In genomic region chr9:72362118-72362531, GRCh38 we compare ENCODE assay signal across 8 cellular contexts. TPM values are rescaled to one million over a fixed set of nuclear protein-coding genes. Genes with fewer than 3 reads are reported as not detected.
DNase-seq lines count a peak whose midpoint lies in the region; ATAC-seq, FAIRE-seq and TF ChIP-seq lines count a peak whose summit lies in the region.

No MANE protein-coding gene starts in this region.

- no peak overlapping the region for H3K27ac ChIP-seq in CD4-positive, alpha-beta T cell (ENCODE audit: low read depth, low read length)
- peak overlapping the region; percentile 100 for H3K27ac ChIP-seq in neural cell (ENCODE audit: low read length)

- no peaks in the 10 kb centered on the region for H3K27me3 ChIP-seq in CD4-positive, alpha-beta T cell (ENCODE audit: control insufficient read depth, insufficient read depth, low read length)
- no peaks in the 10 kb centered on the region for H3K27me3 ChIP-seq in neural cell (ENCODE audit: insufficient read depth, low read depth, low read length)

- H3K79me2 ChIP-seq in neural cell (replicated peaks; ENCODE audit: insufficient read depth, low read length): peaks cover 72% of the 10 kb centered on the region

- intact Hi-C loops in CD4-positive, alpha-beta T cell (cut with DNase I, micrococcal nuclease): loop anchor here (5.0 to 10.0 kb wide), 5 partner anchors 83 to 1947 kb away; partner anchors contain the start of genes CEMIP2 (in 2 of the 2) and KLF9 (in 2 of the 2)

- TF ChIP-seq EP300 in neural cell (conservative IDR thresholded peaks at IDR 0.05; ENCODE audit: poor library complexity, severe bottlenecking): no peak

- peaks cover 9% of the 10 kb centered on the region for H3K36me3 ChIP-seq in neural cell (ENCODE audit: insufficient read depth, low read length)

- H3K27ac Mint-ChIP-seq in CD4-positive, alpha-beta T cell: peak overlapping the region; percentile 99
- peak overlapping the region in 1 of 2 donors; percentile 96 for H3K27ac Mint-ChIP-seq in effector memory CD8-positive, alpha-beta T cell

- no peaks in the 10 kb centered on the region for H3K9me3 ChIP-seq in CD4-positive, alpha-beta T cell (ENCODE audit: control insufficient read depth, low read length)
- H3K9me3 ChIP-seq in neural cell (ENCODE audit: low read length): no peaks in the 10 kb centered on the region

- H3K9me3 Mint-ChIP-seq in CD4-positive, alpha-beta T cell: no peaks in the 10 kb centered on the region
- no peaks in the 10 kb centered on the region for H3K9me3 Mint-ChIP-seq in effector memory CD8-positive, alpha-beta T cell

- POLR2A ChIA-PET in CD4-positive, alpha-beta T cell (lab: Charles Lee): interaction anchor here (0.7 to 1.4 kb wide), 5 partner anchors 10 to 451 kb away, joined by 3 to 7 read pairs (median 4); partner anchors contain the start of genes ABHD17B and C9orf85

- H3K4me1 Mint-ChIP-seq in CD4-positive, alpha-beta T cell (ENCODE audit: low read depth): peaks cover 78% of the 10 kb centered on the region
- H3K4me1 Mint-ChIP-seq in effector memory CD8-positive, alpha-beta T cell (ENCODE audit: low read depth in 2 of 2): peaks cover 38 to 66% of the 10 kb centered on the region in 2 donors

- peak overlapping the region; percentile 98 for H3K9ac ChIP-seq in neural cell (ENCODE audit: low read length)

- H2AFZ ChIP-seq in neural cell (ENCODE audit: low read depth, low read length): no peak overlapping the region

- no peak for TF ChIP-seq RAD21 in neural cell (conservative IDR thresholded peaks at IDR 0.05)

- peak overlapping the region; percentile 81 for H3K4me3 ChIP-seq in neural cell (ENCODE audit: low read length)

- H4K20me1 ChIP-seq in neural cell (ENCODE audit: insufficient read depth): peaks cover 38% of the 10 kb centered on the region

- CTCF ChIA-PET in CD4-positive, alpha-beta T cell (lab: Charles Lee): interaction anchor here (1.0 to 1.8 kb wide), 2 partner anchors 10 to 31 kb away, joined by 3 to 4 read pairs; no protein-coding TSS in a partner anchor

- no peak for TF ChIP-seq CTCF in CD4-positive, alpha-beta T cell (IDR thresholded peaks at IDR 0.05)
- no peak for TF ChIP-seq CTCF in neural cell (IDR thresholded peaks at IDR 0.05; ENCODE audit: poor library complexity, severe bottlenecking)

- no peaks in the 10 kb centered on the region for H3K27me3 Mint-ChIP-seq in CD4-positive, alpha-beta T cell
- H3K27me3 Mint-ChIP-seq in effector memory CD8-positive, alpha-beta T cell: no peaks in the 10 kb centered on the region

- DNase-seq in CD4-positive, alpha-beta T cell: no peak
- DNase-seq in NCI-H226: peak; percentile 19
- no peak for DNase-seq in effector memory CD8-positive, alpha-beta T cell
- no peak for DNase-seq in NCI-H146 treated with DMSO at 0.1 percent for 48 hours (lab: John Stamatoyannopoulos, UW; ENCODE audit: unreplicated experiment)
- DNase-seq in frontal cortex (ENCODE audit: low spot score in 2 of 2): no peak

- ATAC-seq in CD4-positive, alpha-beta T cell (ENCODE audit: poor library complexity): no peak
- ATAC-seq in effector memory CD8-positive, alpha-beta T cell (replicated peaks): no peak
- ATAC-seq in GM18907 (IDR thresholded peaks at IDR 0.05; ENCODE audit: unreplicated experiment) (no peak), HG02642 (IDR thresholded peaks at IDR 0.05; ENCODE audit: poor library complexity, unreplicated experiment) (no peak)

- FAIRE-seq in frontal cortex (lab: Jason Lieb, UNC): no peak

- peaks cover 73% of the 10 kb centered on the region for H3K36me3 Mint-ChIP-seq in CD4-positive, alpha-beta T cell (ENCODE audit: low read depth)
- H3K36me3 Mint-ChIP-seq in effector memory CD8-positive, alpha-beta T cell (ENCODE audit: insufficient read depth): peaks cover 65% of the 10 kb centered on the region

- H3K4me3 Mint-ChIP-seq in CD4-positive, alpha-beta T cell: peak overlapping the region; percentile 99
- peak overlapping the region; percentile 94 for H3K4me3 Mint-ChIP-seq in effector memory CD8-positive, alpha-beta T cell

- peak overlapping the region; percentile 84 for H3K4me2 ChIP-seq in neural cell (ENCODE audit: low read length)

- H3F3A ChIP-seq in neural cell (ENCODE audit: insufficient read depth, low read length, poor library complexity, severe bottlenecking): no peaks in the 10 kb centered on the region

- H3K9me2 ChIP-seq in neural cell (ENCODE audit: insufficient read depth, low read length): no peaks in the 10 kb centered on the region

TF ChIP-seq in neural cell, 6 proteins besides CTCF, POLR2A, EP300 and RAD21:
- no peak for TF ChIP-seq MXI1 (conservative IDR thresholded peaks at IDR 0.05; ENCODE audit: poor library complexity, severe bottlenecking)
- no peak for TF ChIP-seq SMC3 (conservative IDR thresholded peaks at IDR 0.05; ENCODE audit: poor library complexity)
- no peak for TF ChIP-seq EZH2 (IDR thresholded peaks at IDR 0.05; ENCODE audit: borderline replicate concordance, insufficient read depth, low read length, poor library complexity, severe bottlenecking)
- no peak for TF ChIP-seq REST (IDR thresholded peaks at IDR 0.05; ENCODE audit: borderline replicate concordance)
- no peak for TF ChIP-seq TAF1 (IDR thresholded peaks at IDR 0.05; ENCODE audit: low read depth)
- no peak for TF ChIP-seq POLR2AphosphoS5 (IDR thresholded peaks at IDR 0.05)

RNA-seq across cellular contexts. Expression of gene ZFAND5, which starts 2.9 kb away (rescaled TPM):
- 100 to 1,000 TPM; 368 TPM for total RNA-seq in CD4-positive, alpha-beta T cell
- 323 and 338 TPM in 2 replicates for polyA plus RNA-seq in neural cell
- polyA minus RNA-seq in neural cell: 279 and 311 TPM in 2 replicates
- 219 TPM for total RNA-seq in frontal cortex
